In the genomic region with DNA sequence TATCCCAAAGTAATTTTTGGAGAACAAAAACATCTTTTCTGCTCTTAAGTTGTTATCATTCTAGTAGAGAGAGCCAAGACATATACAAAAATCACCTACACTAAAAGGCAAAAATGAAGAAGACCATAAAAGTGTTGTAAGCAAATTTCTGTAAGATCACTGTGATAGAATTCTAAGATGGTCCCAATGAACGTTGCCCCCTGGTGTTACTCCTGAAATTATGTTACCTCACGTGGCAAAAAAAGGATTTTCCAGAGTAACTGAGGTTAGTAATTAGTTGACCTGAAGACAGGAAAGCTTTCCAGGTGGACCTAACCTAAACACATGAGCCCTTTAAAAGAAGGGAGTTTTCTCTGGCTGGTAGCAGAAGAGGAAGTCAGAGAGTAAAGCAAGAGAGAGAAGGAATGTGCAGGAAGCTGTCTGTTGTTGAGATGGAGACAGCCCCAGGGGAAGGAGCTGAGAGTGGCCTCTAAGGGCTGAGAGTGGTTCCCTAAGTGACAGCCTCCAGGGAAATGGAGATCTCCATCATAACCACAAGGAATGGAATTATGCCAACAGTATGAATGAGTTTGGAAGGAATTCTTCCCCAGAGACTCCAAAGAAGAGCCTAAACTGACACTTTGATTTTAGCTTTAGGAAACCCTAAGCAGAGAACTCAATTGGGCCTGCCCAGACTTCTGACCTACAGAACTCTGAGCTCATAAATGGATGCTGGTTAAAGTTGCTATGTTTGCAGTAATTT, we compare ENCODE assay signal across 11 cellular contexts.
DNase-seq lines count a peak whose midpoint lies in the region; ATAC-seq and TF ChIP-seq lines count a peak whose summit lies in the region.
"Had no signal": no experiment of that assay in that cellular context is flagged by ENCODE, and none has a peak within 500 bp of the region (broad histone marks: within the 10 kb centered on the region; RNA-seq: fewer than 3 reads in every experiment).

No MANE protein-coding gene starts in this region.

- no peaks in the 10 kb centered on the region for H3K79me1 ChIP-seq in mesenchymal stem cell (replicated peaks; ENCODE audit: low read length, poor library complexity, severe bottlenecking)

- no peak overlapping the region for H3K23ac ChIP-seq in mesenchymal stem cell (ENCODE audit: low read length in 2 of 2)

- H3K4me3 ChIP-seq in BJ (ENCODE audit: low read depth, low read length) (no peak overlapping the region), astrocyte of the cerebellum (ENCODE audit: low read depth, low read length) (no peak overlapping the region), mesenchymal stem cell (ENCODE audit: insufficient read depth in 1 of 2, low read depth in 1 of 2, low read length in 2 of 2) (no peak overlapping the region), HAP-1 (no peak overlapping the region)

- H2BK120ac ChIP-seq in mesenchymal stem cell (ENCODE audit: low read depth, low read length), result no peak overlapping the region

- 66% methylated on average over 2 of the region's 2 CpGs for WGBS in mesenchymal stem cell

- H3K9me3 ChIP-seq in mesenchymal stem cell (ENCODE audit: control insufficient read depth, low read length), result peaks cover 6% of the 10 kb centered on the region
- H3K9me3 ChIP-seq in HAP-1, result no peaks in the 10 kb centered on the region

- no peak overlapping the region for H4K91ac ChIP-seq in mesenchymal stem cell (ENCODE audit: low read length)

- H3K14ac ChIP-seq in mesenchymal stem cell (ENCODE audit: low read length in 2 of 2), result no peak overlapping the region

- H3K4ac ChIP-seq in mesenchymal stem cell (ENCODE audit: low read depth in 1 of 2, low read length in 2 of 2), result no peak overlapping the region

- no peak overlapping the region for H3K4me2 ChIP-seq in mesenchymal stem cell (ENCODE audit: low read length, poor library complexity, severe bottlenecking)

- no peak overlapping the region for H2BK15ac ChIP-seq in mesenchymal stem cell (ENCODE audit: low read depth, poor library complexity, severe bottlenecking)

- CTCF ChIA-PET in BJ (lab: Yijun Ruan, JAX), result interaction anchor here (0.7 to 1.4 kb wide), 8 partner anchors 9 to 690 kb away, joined by 3 to 5 read pairs (median 3); no protein-coding TSS in a partner anchor

- H3K27me3 ChIP-seq in BJ (ENCODE audit: control insufficient read depth, insufficient read depth, low read length) (no peaks in the 10 kb centered on the region), mesenchymal stem cell (ENCODE audit: control insufficient read depth in 1 of 2, insufficient read depth in 1 of 2, low read length in 2 of 2) (no peaks in the 10 kb centered on the region), HAP-1 (ENCODE audit: low read depth) (no peaks in the 10 kb centered on the region)

- in situ Hi-C loops in astrocyte of the cerebellum (cut with HindIII; ENCODE audit: low sequenced_read_pairs), result no loop called here
- in situ Hi-C loops in HAP-1 (cut with MboI; ENCODE audit: low sequenced_read_pairs), result no loop called here

- no peak for ATAC-seq in GM18873 (IDR thresholded peaks at IDR 0.05; ENCODE audit: low FRiP score, unreplicated experiment)

- peak overlapping the region; percentile 38 for H3K9ac ChIP-seq in mesenchymal stem cell (ENCODE audit: low read length)

- H3K18ac ChIP-seq in mesenchymal stem cell (ENCODE audit: low read depth in 1 of 2, low read length in 2 of 2), result no peak overlapping the region

- DNase-seq in BJ (ENCODE audit: low read depth) (peak; percentile 77), HS-5 (ENCODE audit: low read depth) (peak; percentile 70), astrocyte of the cerebellum (ENCODE audit: low read depth) (peak; percentile 23), mesenchymal stem cell (peak; percentile 65), 8988T (no peak), HAP-1 (ENCODE audit: low spot score in 2 of 2) (no peak)
- no peak for DNase-seq in stimulated activated CD4-positive, alpha-beta T cell treated with anti-CD3 and anti-CD28 coated beads, Interleukin-2, amount 100 ng/mL, for 24 hours
- DNase-seq: naive B cell; NCI-H2029; stimulated activated CD4-positive, alpha-beta T cell treated with anti-CD3 and anti-CD28 coated beads, Interleukin-2, amount 100 ng/mL, for 48 hours had no signal

- no peak overlapping the region for H4K8ac ChIP-seq in mesenchymal stem cell (ENCODE audit: low read length)

- no peak overlapping the region for H2AK5ac ChIP-seq in mesenchymal stem cell (ENCODE audit: low read length, severe bottlenecking)

- H3K36me3 ChIP-seq in BJ (ENCODE audit: control insufficient read depth, insufficient read depth, low read length), result no peaks in the 10 kb centered on the region
- H3K36me3 ChIP-seq in mesenchymal stem cell (ENCODE audit: control insufficient read depth in 1 of 2, insufficient read depth in 2 of 2, low read depth in 1 of 2, low read length in 2 of 2), result no peaks in the 10 kb centered on the region
- H3K36me3 ChIP-seq in HAP-1 (replicated peaks), result no peaks in the 10 kb centered on the region

- no peak overlapping the region for H2AFZ ChIP-seq in mesenchymal stem cell (ENCODE audit: low read depth, low read length)

- H3K27ac ChIP-seq in mesenchymal stem cell (ENCODE audit: low read length, poor library complexity, severe bottlenecking), result no peak overlapping the region

- H2BK12ac ChIP-seq in mesenchymal stem cell (ENCODE audit: low read length in 2 of 2), result no peak overlapping the region

- H2BK5ac ChIP-seq in mesenchymal stem cell (ENCODE audit: low read depth, low read length, poor library complexity, severe bottlenecking), result no peak overlapping the region

- no peaks in the 10 kb centered on the region for H3K4me1 ChIP-seq in mesenchymal stem cell (ENCODE audit: control insufficient read depth, insufficient read depth, low read depth, low read length)
- H3K4me1 ChIP-seq in HAP-1, result no peaks in the 10 kb centered on the region

- TF ChIP-seq CTCF in BJ (IDR thresholded peaks at IDR 0.05; ENCODE audit: insufficient read depth, low read depth, low read length) (peak; percentile 27; the same call in 1 of the 2 replicates), astrocyte of the cerebellum (IDR thresholded peaks at IDR 0.05; ENCODE audit: low read depth, low read length, missing control alignments) (peak; percentile 33)

- POLR2A ChIA-PET in BJ (lab: Charles Lee), result interaction anchor here (0.6 kb wide), 2 partner anchors 26 to 362 kb away, joined by 3 read pairs; a partner anchor contains a TSS

Comparison
In these comparisons a context has a peak if more than half of its experiments do, and no peak if none do; other contexts are left out.
1. DNase-seq: peak in BJ (single experiment), HS-5 (single experiment), astrocyte of the cerebellum (single experiment) and mesenchymal stem cell (single experiment); none in 8988T (single experiment), HAP-1 (0 of 2) and stimulated activated CD4-positive, alpha-beta T cell treated with anti-CD3 and anti-CD28 coated beads, Interleukin-2, amount 100 ng/mL, for 24 hours (0 of 2).